ENCODE assay signal across 11 cellular contexts in genomic region chr17:8243827-8244226, GRCh38. TPM values are rescaled to one million over a fixed set of nuclear protein-coding genes. Genes with fewer than 3 reads are reported as not detected.
DNase-seq lines count a peak whose midpoint lies in the region; ATAC-seq lines count a peak whose summit lies in the region.
"Had no signal": no experiment of that assay in that cellular context is flagged by ENCODE, and none has a peak within 500 bp of the region (broad histone marks: within the 10 kb centered on the region; RNA-seq: fewer than 3 reads in every experiment).

No MANE protein-coding gene starts in this region.

- H3K36me3 Mint-ChIP-seq in activated naive CD4-positive, alpha-beta T cell treated with anti-CD3 and anti-CD28 coated beads, Interleukin-2, amount 10 ng/mL, durations not matched to agents 7 days and 5 days, result peaks cover 49% of the 10 kb centered on the region
- peaks cover 5 to 64% (median 14%) of the 10 kb centered on the region in 3 donors for H3K36me3 Mint-ChIP-seq in naive thymus-derived CD8-positive, alpha-beta T cell

- peak; percentile 67 for DNase-seq in activated naive CD4-positive, alpha-beta T cell treated with anti-CD3 and anti-CD28 coated beads, Interleukin-2, amount 10 ng/mL, durations not matched to agents 7 days and 5 days
- no peak for DNase-seq in activated naive CD4-positive, alpha-beta T cell treated with anti-CD3 and anti-CD28 coated beads, Interleukin-2, amount 50 U/mL, for 16 hours
- peak; percentile 32 for DNase-seq in activated CD4-positive, alpha-beta T cell treated with anti-CD3 and anti-CD28 coated beads, Interleukin-2, amount 50 U/mL, for 1 hour
- DNase-seq in naive thymus-derived CD8-positive, alpha-beta T cell, result no peak
- DNase-seq: DMS 273 treated with DMSO at 0.1 percent for 48 hours; NCI-H1417 treated with DMSO at 0.1 percent for 48 hours; Peyer's patch; stimulated activated CD4-positive, alpha-beta T cell treated with anti-CD3 and anti-CD28 coated beads, Interleukin-15, amount 100 ng/mL, for 24 hours; uterus had no signal

- peaks cover 49% of the 10 kb centered on the region for H3K4me1 Mint-ChIP-seq in activated naive CD4-positive, alpha-beta T cell treated with anti-CD3 and anti-CD28 coated beads, Interleukin-2, amount 10 ng/mL, durations not matched to agents 7 days and 5 days
- peaks cover 23 to 66% (median 50%) of the 10 kb centered on the region in 4 donors for H3K4me1 Mint-ChIP-seq in naive thymus-derived CD8-positive, alpha-beta T cell

- H3K27ac Mint-ChIP-seq in activated naive CD4-positive, alpha-beta T cell treated with anti-CD3 and anti-CD28 coated beads, Interleukin-2, amount 10 ng/mL, durations not matched to agents 7 days and 5 days, result peak overlapping the region; percentile 89
- H3K27ac Mint-ChIP-seq in naive thymus-derived CD8-positive, alpha-beta T cell, result peak overlapping the region; percentile 72 to 99 (median 84)

- peak overlapping the region; percentile 60 for H3K4me3 Mint-ChIP-seq in activated naive CD4-positive, alpha-beta T cell treated with anti-CD3 and anti-CD28 coated beads, Interleukin-2, amount 10 ng/mL, durations not matched to agents 7 days and 5 days
- H3K4me3 Mint-ChIP-seq in naive thymus-derived CD8-positive, alpha-beta T cell, result peak overlapping the region in 9 of 10 donors; percentile 37 to 95 (median 64)

- CTCF ChIA-PET in activated naive CD4-positive, alpha-beta T cell treated with anti-CD3 and anti-CD28 coated beads, Interleukin-2, amount 10 ng/mL, durations not matched to agents 7 days and 5 days (lab: Charles Lee), result interaction anchor here (0.6 to 1.9 kb wide), 8 partner anchors 8 to 133 kb away, joined by 3 to 13 read pairs (median 4); partner anchors contain the start of genes KRABD2 and SLC25A35

- no peaks in the 10 kb centered on the region for H3K9me3 Mint-ChIP-seq in activated naive CD4-positive, alpha-beta T cell treated with anti-CD3 and anti-CD28 coated beads, Interleukin-2, amount 10 ng/mL, durations not matched to agents 7 days and 5 days
- no peaks in the 10 kb centered on the region for H3K9me3 Mint-ChIP-seq in naive thymus-derived CD8-positive, alpha-beta T cell

- POLR2A ChIA-PET in naive thymus-derived CD8-positive, alpha-beta T cell (lab: Charles Lee), result interaction anchor here (0.6 to 9.3 kb wide), 8 partner anchors 9 to 164 kb away, joined by 3 to 437 read pairs (median 4); partner anchors contain the start of gene SLC25A35

- H3K27me3 Mint-ChIP-seq in activated naive CD4-positive, alpha-beta T cell treated with anti-CD3 and anti-CD28 coated beads, Interleukin-2, amount 10 ng/mL, durations not matched to agents 7 days and 5 days, result no peaks in the 10 kb centered on the region
- no peaks in the 10 kb centered on the region for H3K27me3 Mint-ChIP-seq in naive thymus-derived CD8-positive, alpha-beta T cell

- no peak for ATAC-seq in naive thymus-derived CD8-positive, alpha-beta T cell
- ATAC-seq in GM19397 (IDR thresholded peaks at IDR 0.05; ENCODE audit: unreplicated experiment) (no peak), GM18517 (IDR thresholded peaks at IDR 0.05; ENCODE audit: unreplicated experiment) (no peak)

RNA-seq across cellular contexts. Expression of gene CTC1, which starts 4.0 kb away (rescaled TPM):
- 100 to 1,000 TPM; 278 to 288 TPM for total RNA-seq in naive thymus-derived CD8-positive, alpha-beta T cell
- 10 to 100 TPM; 15.5 to 27.6 (median 21.9) TPM for polyA plus RNA-seq in naive thymus-derived CD8-positive, alpha-beta T cell

RNA-seq across cellular contexts. Expression of gene PFAS, which starts 5.3 kb away (rescaled TPM):
- total RNA-seq in naive thymus-derived CD8-positive, alpha-beta T cell, result 10 to 100 TPM; 41.4 to 44.0 TPM
- 10 to 100 TPM; 10.1 to 20.9 (median 19.8) TPM for polyA plus RNA-seq in naive thymus-derived CD8-positive, alpha-beta T cell

RNA-seq across cellular contexts. Expression of gene AURKB, which starts 33.5 kb away (rescaled TPM):
- total RNA-seq in naive thymus-derived CD8-positive, alpha-beta T cell, result not detected
- polyA plus RNA-seq in naive thymus-derived CD8-positive, alpha-beta T cell, result not detected

RNA-seq across cellular contexts. Expression of gene RANGRF, which starts 44.6 kb away (rescaled TPM):
- total RNA-seq in naive thymus-derived CD8-positive, alpha-beta T cell, result 10 to 100 TPM; 41.7 to 41.9 TPM
- 10 to 100 TPM; 67.2 to 79.6 (median 78.7) TPM for polyA plus RNA-seq in naive thymus-derived CD8-positive, alpha-beta T cell

RNA-seq across cellular contexts. Expression of gene SLC25A35, which starts 51.4 kb away (rescaled TPM):
- total RNA-seq in naive thymus-derived CD8-positive, alpha-beta T cell, result 1 to 10 TPM; 6.5 to 6.7 TPM
- polyA plus RNA-seq in naive thymus-derived CD8-positive, alpha-beta T cell, result 1 to 10 TPM in 1 of 3 donors, under 1 TPM in 2; 0.60 to 3.1 (median 0.79) TPM

Comparison
In these comparisons a context has a peak if more than half of its experiments do, and no peak if none do; other contexts are left out.
1. DNase-seq: peak in activated naive CD4-positive, alpha-beta T cell treated with anti-CD3 and anti-CD28 coated beads, Interleukin-2, amount 10 ng/mL, durations not matched to agents 7 days and 5 days (single experiment) and activated CD4-positive, alpha-beta T cell treated with anti-CD3 and anti-CD28 coated beads, Interleukin-2, amount 50 U/mL, for 1 hour (single experiment); none in activated naive CD4-positive, alpha-beta T cell treated with anti-CD3 and anti-CD28 coated beads, Interleukin-2, amount 50 U/mL, for 16 hours (single experiment) and naive thymus-derived CD8-positive, alpha-beta T cell (0 of 10).